8 cellular contexts compared by ENCODE assay signal in genomic region chr1:184982002-184982954, GRCh38. TPM values are rescaled to one million over a fixed set of nuclear protein-coding genes. Genes with fewer than 3 reads are reported as not detected.
A peak's percentile ranks its signal among the peaks of the same experiment; 100 is the strongest.
DNase-seq lines count a peak whose midpoint lies in the region; ATAC-seq and TF ChIP-seq lines count a peak whose summit lies in the region.

No MANE protein-coding gene starts in this region.

- no peaks in the 10 kb centered on the region for H3F3A ChIP-seq in Loucy (ENCODE audit: low read depth)

- no peak overlapping the region for H4K5ac ChIP-seq in H9 (ENCODE audit: insufficient read length, low read depth, low read length)

- no peaks in the 10 kb centered on the region for H3K79me1 ChIP-seq in H9 (ENCODE audit: insufficient read depth, low read depth, low read length, poor library complexity, severe bottlenecking)
- no peaks in the 10 kb centered on the region for H3K79me1 ChIP-seq in trophoblast cell (ENCODE audit: low read length)

- H3K27me3 Mint-ChIP-seq in H9 (ENCODE audit: low read depth) = peaks cover 9% of the 10 kb centered on the region
- peaks cover 46% of the 10 kb centered on the region for H3K27me3 Mint-ChIP-seq in activated T-helper 2 cell treated with anti-CD3 and anti-CD28 coated beads, Interferon-gamma antibody, Interleukin-2, Interleukin-4, amounts not matched to agents 10 μg/mL and 5 μg/mL and 100 μg/mL, durations not matched to agents 14 hours and 24 hours and 36 hours (ENCODE audit: low read depth)

- no peak overlapping the region for H4K12ac ChIP-seq in trophoblast cell (ENCODE audit: low read depth, low read length)

- no CpG with 5 or more reads among the region's 14 CpGs for WGBS in H9 (ENCODE audit: extremely low coverage, insufficient read length, low lambda C conversion rate)
- WGBS in trophoblast cell (ENCODE audit: extremely low coverage, insufficient coverage, insufficient read length) = no CpG with 5 or more reads among the region's 14 CpGs
- WGBS in upper lobe of left lung, 2 donors = 50 to 53% methylated on average over 14 of the region's 14 CpGs

- intact Hi-C loops in activated T-helper 2 cell treated with anti-CD3 and anti-CD28 coated beads, Interferon-gamma antibody, Interleukin-2, Interleukin-4, amounts not matched to agents 10 μg/mL and 5 μg/mL and 100 μg/mL, durations not matched to agents 14 hours and 24 hours and 36 hours (cut with micrococcal nuclease) = loop anchor here (1.0 to 2.0 kb wide), 2 partner anchors 175 to 177 kb away; partner anchors contain the start of genes SWT1 and TRMT1L

- peaks cover 7% of the 10 kb centered on the region in 2 experiments for H3K4me1 Mint-ChIP-seq in H9
- peaks cover 11% of the 10 kb centered on the region for H3K4me1 Mint-ChIP-seq in activated T-helper 2 cell treated with anti-CD3 and anti-CD28 coated beads, Interferon-gamma antibody, Interleukin-2, Interleukin-4, amounts not matched to agents 10 μg/mL and 5 μg/mL and 100 μg/mL, durations not matched to agents 14 hours and 24 hours and 36 hours (ENCODE audit: low read depth)

- H2BK120ac ChIP-seq in H9 (ENCODE audit: low read depth, low read length, poor library complexity, severe bottlenecking) = no peak overlapping the region
- H2BK120ac ChIP-seq in trophoblast cell (ENCODE audit: insufficient read depth, low read length, poor library complexity) = no peak overlapping the region

- no peak overlapping the region for H2AFZ ChIP-seq in H9 (ENCODE audit: low read length)
- peak overlapping the region; percentile 66; the same call in 1 of the 2 replicates for H2AFZ ChIP-seq in Loucy (ENCODE audit: low read length)
- no peak overlapping the region for H2AFZ ChIP-seq in trophoblast cell (ENCODE audit: insufficient read depth, low read length, poor library complexity)

- H2AK5ac ChIP-seq in H9 (ENCODE audit: insufficient read length, low read length) (no peak overlapping the region), trophoblast cell (ENCODE audit: low read length) (no peak overlapping the region)

- H3K4me1 ChIP-seq in H9 (ENCODE audit: insufficient read depth, low read length) (no peaks in the 10 kb centered on the region), Loucy (ENCODE audit: insufficient read depth, low read length, poor library complexity, severe bottlenecking) (peaks cover 4% of the 10 kb centered on the region), trophoblast cell (ENCODE audit: control insufficient read depth in 1 of 2, insufficient read depth in 2 of 2, low read length in 2 of 2) (no peaks in the 10 kb centered on the region), upper lobe of left lung (peaks cover 0 to 4% (median 0%) of the 10 kb centered on the region in 4 donors)

- H3K9ac ChIP-seq in H9 (ENCODE audit: extremely low read depth, insufficient read length, low read length) = no peak overlapping the region
- no peak overlapping the region for H3K9ac ChIP-seq in Loucy (ENCODE audit: low read depth, low read length, poor library complexity, severe bottlenecking)
- no peak overlapping the region for H3K9ac ChIP-seq in trophoblast cell (ENCODE audit: low read length)

- H3K56ac ChIP-seq in H9 (ENCODE audit: insufficient read length, low read depth, low read length) = no peak overlapping the region

- H3K27ac ChIP-seq in H9 (ENCODE audit: insufficient read length, low read depth, low read length) (no peak overlapping the region), trophoblast cell (ENCODE audit: low read depth, low read length) (no peak overlapping the region), upper lobe of left lung (no peak overlapping the region)

- H3K23me2 ChIP-seq in H9 (ENCODE audit: insufficient read length, low read depth, low read length, poor library complexity, severe bottlenecking) = no peaks in the 10 kb centered on the region

- H4K20me1 ChIP-seq in H9 (ENCODE audit: control insufficient read depth, insufficient read depth, insufficient read length) (no peaks in the 10 kb centered on the region), Loucy (ENCODE audit: insufficient read depth, low read length, poor library complexity, severe bottlenecking) (no peaks in the 10 kb centered on the region)

- H3K27ac Mint-ChIP-seq in H9 = no peak overlapping the region
- H3K27ac Mint-ChIP-seq in activated T-helper 2 cell treated with anti-CD3 and anti-CD28 coated beads, Interferon-gamma antibody, Interleukin-2, Interleukin-4, amounts not matched to agents 10 μg/mL and 5 μg/mL and 100 μg/mL, durations not matched to agents 14 hours and 24 hours and 36 hours = no peak overlapping the region

- no peaks in the 10 kb centered on the region for H3K9me2 ChIP-seq in Loucy (replicated peaks; ENCODE audit: low read depth, low read length)

- H4K8ac ChIP-seq in H9 (replicated peaks; ENCODE audit: insufficient read length, low read depth, low read length) (no peak overlapping the region), trophoblast cell (ENCODE audit: low read depth, low read length) (no peak overlapping the region)

- TF ChIP-seq CTCF in H9 (conservative IDR thresholded peaks at IDR 0.05) (peak; percentile 79), Loucy (conservative IDR thresholded peaks at IDR 0.05; ENCODE audit: low read length) (peak; percentile 98), upper lobe of left lung (IDR thresholded peaks at IDR 0.05) (peak; percentile 74 to 90 (median 80))

- no peak for TF ChIP-seq EP300 in upper lobe of left lung (IDR thresholded peaks at IDR 0.05)

- H3K36me3 Mint-ChIP-seq in H9 (ENCODE audit: insufficient read depth in 1 of 3, low read depth in 3 of 3) = no peaks in the 10 kb centered on the region
- H3K36me3 Mint-ChIP-seq in activated T-helper 2 cell treated with anti-CD3 and anti-CD28 coated beads, Interferon-gamma antibody, Interleukin-2, Interleukin-4, amounts not matched to agents 10 μg/mL and 5 μg/mL and 100 μg/mL, durations not matched to agents 14 hours and 24 hours and 36 hours (ENCODE audit: low read depth) = no peaks in the 10 kb centered on the region

- peak; percentile 93 to 97 for ATAC-seq in upper lobe of left lung (ENCODE audit: low FRiP score in 2 of 2)

- TF ChIP-seq POLR2A in upper lobe of left lung (IDR thresholded peaks at IDR 0.05) = no peak

- H3K79me2 ChIP-seq in H9 (ENCODE audit: insufficient read depth, low read length) (no peaks in the 10 kb centered on the region), Loucy (ENCODE audit: insufficient read depth, low read length) (no peaks in the 10 kb centered on the region), trophoblast cell (ENCODE audit: control insufficient read depth, insufficient read depth, low read length, poor library complexity) (no peaks in the 10 kb centered on the region)

- H2BK20ac ChIP-seq in H9 (ENCODE audit: low read depth, low read length, poor library complexity, severe bottlenecking) = no peak overlapping the region

- no peak overlapping the region for H2BK15ac ChIP-seq in H9 (ENCODE audit: low read depth, low read length)

- H3K9me3 Mint-ChIP-seq in H9 = no peaks in the 10 kb centered on the region; a peak in 1 of 5 replicates
- no peaks in the 10 kb centered on the region for H3K9me3 Mint-ChIP-seq in activated T-helper 2 cell treated with anti-CD3 and anti-CD28 coated beads, Interferon-gamma antibody, Interleukin-2, Interleukin-4, amounts not matched to agents 10 μg/mL and 5 μg/mL and 100 μg/mL, durations not matched to agents 14 hours and 24 hours and 36 hours

- H3K4me2 ChIP-seq in H9 (ENCODE audit: insufficient read depth, insufficient read length, low read length) (no peak overlapping the region), Loucy (ENCODE audit: low read depth, low read length, poor library complexity, severe bottlenecking) (peak overlapping the region; percentile 23), trophoblast cell (ENCODE audit: low read length) (no peak overlapping the region)

- H3K36me3 ChIP-seq in Loucy (ENCODE audit: insufficient read depth, low read length) (no peaks in the 10 kb centered on the region), trophoblast cell (ENCODE audit: control insufficient read depth in 1 of 2, insufficient read depth in 2 of 2, low read length in 2 of 2) (no peaks in the 10 kb centered on the region), upper lobe of left lung (no peaks in the 10 kb centered on the region)

- no peak overlapping the region for H3K18ac ChIP-seq in H9 (ENCODE audit: insufficient read length, low read depth, low read length)
- H3K18ac ChIP-seq in trophoblast cell (ENCODE audit: low read length) = no peak overlapping the region

- no peak overlapping the region for H3K4me3 ChIP-seq in Loucy (ENCODE audit: low read length, poor library complexity, severe bottlenecking)
- no peak overlapping the region for H3K4me3 ChIP-seq in trophoblast cell (ENCODE audit: low read depth, low read length)
- H3K4me3 ChIP-seq in upper lobe of left lung = no peak overlapping the region

- H3K14ac ChIP-seq in H9 (ENCODE audit: insufficient read depth, low read length) (no peak overlapping the region), trophoblast cell (ENCODE audit: low read length) (no peak overlapping the region)

- no peaks in the 10 kb centered on the region for H3K27me3 ChIP-seq in H9 (ENCODE audit: insufficient read depth, low read length)
- no peaks in the 10 kb centered on the region for H3K27me3 ChIP-seq in Loucy (ENCODE audit: insufficient read depth, low read length, poor library complexity, severe bottlenecking)
- H3K27me3 ChIP-seq in trophoblast cell (ENCODE audit: insufficient read depth, low read length) = no peaks in the 10 kb centered on the region
- H3K27me3 ChIP-seq in upper lobe of left lung = no peaks in the 10 kb centered on the region

- H2BK5ac ChIP-seq in H9 (ENCODE audit: insufficient read length, low read length) (no peak overlapping the region), trophoblast cell (ENCODE audit: low read depth, low read length, poor library complexity) (no peak overlapping the region)

- H3K9me3 ChIP-seq in H9 (ENCODE audit: control insufficient read depth, low read depth, low read length) (no peaks in the 10 kb centered on the region), Loucy (ENCODE audit: insufficient read depth, low read depth, low read length) (no peaks in the 10 kb centered on the region), trophoblast cell (ENCODE audit: insufficient read depth, low read depth, low read length) (no peaks in the 10 kb centered on the region), upper lobe of left lung (no peaks in the 10 kb centered on the region)

- no peak overlapping the region for H3K4me3 Mint-ChIP-seq in H9
- no peak overlapping the region for H3K4me3 Mint-ChIP-seq in activated T-helper 2 cell treated with anti-CD3 and anti-CD28 coated beads, Interferon-gamma antibody, Interleukin-2, Interleukin-4, amounts not matched to agents 10 μg/mL and 5 μg/mL and 100 μg/mL, durations not matched to agents 14 hours and 24 hours and 36 hours (ENCODE audit: low read depth)

- DNase-seq in GM03348 (ENCODE audit: low spot score) = peak; percentile 75
- DNase-seq in H9 = peak; percentile 64
- DNase-seq in SIG-M5 (lab: John Stamatoyannopoulos, UW) = peak; percentile 64
- peak; percentile 60 for DNase-seq in activated T-helper 2 cell treated with anti-CD3 and anti-CD28 coated beads, Interferon-gamma antibody, Interleukin-2, Interleukin-4, amounts not matched to agents 10 μg/mL and 5 μg/mL and 100 μg/mL, durations not matched to agents 14 hours and 24 hours and 36 hours (ENCODE audit: low spot score)
- DNase-seq in foreskin melanocyte = peak; percentile 57
- peak; percentile 73 to 85 for DNase-seq in trophoblast cell
- DNase-seq in upper lobe of left lung = peak; percentile 54 to 81

- H3K23ac ChIP-seq in H9 (ENCODE audit: insufficient read length, low read depth, low read length) (no peak overlapping the region), trophoblast cell (ENCODE audit: low read length) (no peak overlapping the region)

- H3T11ph ChIP-seq in H9 (ENCODE audit: low read length) = no peak overlapping the region

- H2BK12ac ChIP-seq in H9 (ENCODE audit: insufficient read length, low read depth, low read length) (no peak overlapping the region), trophoblast cell (ENCODE audit: low read length) (no peak overlapping the region)

- H3K4ac ChIP-seq in H9 (ENCODE audit: low read depth, low read length) = no peak overlapping the region
- H3K4ac ChIP-seq in trophoblast cell (ENCODE audit: low read depth, low read length) = no peak overlapping the region

- no peak overlapping the region for H4K91ac ChIP-seq in H9 (ENCODE audit: insufficient read length, low read depth, low read length)
- H4K91ac ChIP-seq in trophoblast cell (ENCODE audit: low read depth, low read length) = no peak overlapping the region

RNA-seq across cellular contexts. Expression of gene NIBAN1, which starts 8.0 kb away (rescaled TPM):
- total RNA-seq in H9 (2021) = 5.9 and 6.0 TPM in 2 replicates
- total RNA-seq in activated T-helper 2 cell treated with anti-CD3 and anti-CD28 coated beads, Interferon-gamma antibody, Interleukin-2, Interleukin-4, amounts not matched to agents 10 μg/mL and 5 μg/mL and 100 μg/mL, durations not matched to agents 14 hours and 24 hours and 36 hours = 16.8 and 17.0 TPM in 2 replicates
- polyA plus RNA-seq in trophoblast cell (2013) = 6.7 and 7.0 TPM in 2 replicates
- 10 to 100 TPM; 23.0 to 46.3 (median 39.2) TPM for total RNA-seq in upper lobe of left lung
